11 cellular contexts compared by ENCODE assay signal in genomic region chr15:64224508-64224907, GRCh38.
A peak's percentile ranks its signal among the peaks of the same experiment; 100 is the strongest.
DNase-seq lines count a peak whose midpoint lies in the region; TF ChIP-seq lines count a peak whose summit lies in the region.
"Had no signal": no experiment of that assay in that cellular context is flagged by ENCODE, and none has a peak within 500 bp of the region (broad histone marks: within the 10 kb centered on the region; RNA-seq: fewer than 3 reads in every experiment).

No MANE protein-coding gene starts in this region.

- no peak for TF ChIP-seq RAD21 in SK-N-SH (IDR thresholded peaks at IDR 0.05; ENCODE audit: low read length)

- H3K9me3 ChIP-seq in SK-N-SH (no peaks in the 10 kb centered on the region; the same call in 1 of the 2 replicates), testis (no peaks in the 10 kb centered on the region)

- DNase-seq in NCI-H2196 (lab: John Stamatoyannopoulos, UW; ENCODE audit: unreplicated experiment) (peak; percentile 16), NCI-H2196 treated with DMSO at 0.1 percent for 48 hours (lab: John Stamatoyannopoulos, UW; ENCODE audit: unreplicated experiment) (no peak), SK-N-SH (peak; percentile 28), globus pallidus (ENCODE audit: low spot score) (peak; percentile 11), testis (peak; percentile 52), iPS-NIHi7 (ENCODE audit: extremely low spot score) (no peak), GOT3 (lab: John Stamatoyannopoulos, UW) (no peak)
- no peak for DNase-seq in stimulated activated naive CD4-positive, alpha-beta T cell (lab: John Stamatoyannopoulos, UW)
- DNase-seq: SHP77 treated with DMSO at 0.1 percent for 48 hours; stimulated activated CD4-positive, alpha-beta T cell treated with anti-CD3 and anti-CD28 coated beads, Interleukin-2, amount 100 ng/mL, for 24 hours had no signal

- H3K4me1 ChIP-seq in SK-N-SH (ENCODE audit: control insufficient read depth in 1 of 2, insufficient read depth in 2 of 2, low read depth in 1 of 2, low read length in 1 of 2) (peaks cover 6 to 27% of the 10 kb centered on the region in 2 experiments), testis (no peaks in the 10 kb centered on the region)

- peaks cover 19% of the 10 kb centered on the region for H3F3A ChIP-seq in SK-N-SH (replicated peaks; ENCODE audit: insufficient read depth)

- H3K9ac ChIP-seq in SK-N-SH = no peak overlapping the region

- H3K4me2 ChIP-seq in SK-N-SH = peak overlapping the region; percentile 57; the same call in 1 of the 2 replicates

- POLR2A ChIA-PET in SK-N-SH (lab: Yijun Ruan, JAX) = interaction anchor here (0.6 kb wide), 1 partner anchor 38 kb away, joined by 4 read pairs; no protein-coding TSS in a partner anchor

- no peak for TF ChIP-seq EP300 in SK-N-SH (IDR thresholded peaks at IDR 0.05; ENCODE audit: borderline replicate concordance in 1 of 2, low read depth in 1 of 2, low read length in 1 of 2)

- H2AFZ ChIP-seq in SK-N-SH (ENCODE audit: low read depth) = no peak overlapping the region

- no peaks in the 10 kb centered on the region for H3K9me2 ChIP-seq in SK-N-SH

- no peak for TF ChIP-seq POLR2A in testis (IDR thresholded peaks at IDR 0.05)

- H3K79me2 ChIP-seq in SK-N-SH (ENCODE audit: insufficient read depth) = peaks cover 94% of the 10 kb centered on the region

- WGBS in SK-N-SH (ENCODE audit: low lambda C conversion rate) = 26% methylated on average over 2 of the region's 2 CpGs
- 34% methylated on average over 2 of the region's 2 CpGs for WGBS in testis, 2 donors

- peaks cover 3% of the 10 kb centered on the region; the same call in 1 of the 2 replicates for H4K20me1 ChIP-seq in SK-N-SH (ENCODE audit: insufficient read depth)

- H3K4me3 ChIP-seq in SK-N-SH (ENCODE audit: low read depth in 2 of 2, low read length in 1 of 2) (no peak overlapping the region), testis (no peak overlapping the region)
- H3K4me3 ChIP-seq: tibial nerve had no signal

- no peaks in the 10 kb centered on the region for H3K27me3 ChIP-seq in SK-N-SH (ENCODE audit: insufficient read depth)
- H3K27me3 ChIP-seq in testis = no peaks in the 10 kb centered on the region
- H3K27me3 ChIP-seq: tibial nerve had no signal

- H3K36me3 ChIP-seq in SK-N-SH (replicated peaks in 1 of 2; ENCODE audit: control insufficient read depth in 1 of 2, insufficient read depth in 2 of 2, low read length in 1 of 2) = peaks cover 0 to 9% of the 10 kb centered on the region in 2 experiments
- H3K36me3 ChIP-seq in testis (ENCODE audit: low read depth, missing control alignments) = no peaks in the 10 kb centered on the region

- CTCF ChIA-PET in SK-N-SH (lab: Yijun Ruan, JAX) = no interaction called here

- TF ChIP-seq CTCF in SK-N-SH (IDR thresholded peaks at IDR 0.05) = no peak
- no peak for TF ChIP-seq CTCF in testis (IDR thresholded peaks at IDR 0.05)

- H3K27ac ChIP-seq in SK-N-SH (ENCODE audit: low read depth in 2 of 2, low read length in 1 of 2) = peak overlapping the region; percentile 51 to 74
- no peak overlapping the region for H3K27ac ChIP-seq in testis

- intact Hi-C loops in testis (cut with DNase I; ENCODE audit: low total_unique reads) = no loop called here

TF ChIP-seq in SK-N-SH, 30 proteins besides CTCF, POLR2A, EP300 and RAD21:
- TF ChIP-seq SMC3 (IDR thresholded peaks at IDR 0.05; ENCODE audit: low read depth, low read length) (no peak), FOXJ3 (CRISPR knock-in tag; IDR thresholded peaks at IDR 0.05) (no peak), FOXM1 (IDR thresholded peaks at IDR 0.05; ENCODE audit: low read depth) (no peak), YY1 (IDR thresholded peaks at IDR 0.05; ENCODE audit: low read depth) (no peak), ELF1 (IDR thresholded peaks at IDR 0.05) (no peak), TEAD4 (IDR thresholded peaks at IDR 0.05; ENCODE audit: borderline replicate concordance, insufficient read depth) (no peak), NFIC (IDR thresholded peaks at IDR 0.05; ENCODE audit: borderline replicate concordance) (peak; percentile 68; the same call in 1 of the 2 replicates)
- TF ChIP-seq, protein P1, sequence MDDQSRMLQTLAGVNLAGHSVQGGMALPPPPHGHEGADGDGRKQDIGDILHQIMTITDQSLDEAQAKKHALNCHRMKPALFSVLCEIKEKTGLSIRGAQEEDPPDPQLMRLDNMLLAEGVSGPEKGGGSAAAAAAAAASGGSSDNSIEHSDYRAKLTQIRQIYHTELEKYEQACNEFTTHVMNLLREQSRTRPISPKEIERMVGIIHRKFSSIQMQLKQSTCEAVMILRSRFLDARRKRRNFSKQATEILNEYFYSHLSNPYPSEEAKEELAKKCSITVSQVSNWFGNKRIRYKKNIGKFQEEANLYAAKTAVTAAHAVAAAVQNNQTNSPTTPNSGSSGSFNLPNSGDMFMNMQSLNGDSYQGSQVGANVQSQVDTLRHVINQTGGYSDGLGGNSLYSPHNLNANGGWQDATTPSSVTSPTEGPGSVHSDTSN (IDR thresholded peaks at IDR 0.05) = 0 out of 2 replicates have a peak, but pooled peaks have one; percentile 7

Comparison
In these comparisons a context has a peak if more than half of its experiments do, and no peak if none do; other contexts are left out.
1. DNase-seq: peak in NCI-H2196 (single experiment), SK-N-SH (single experiment), globus pallidus (single experiment) and testis (single experiment); none in NCI-H2196 treated with DMSO at 0.1 percent for 48 hours (single experiment), iPS-NIHi7 (single experiment), stimulated activated naive CD4-positive, alpha-beta T cell (0 of 6) and GOT3 (single experiment).
2. H3K27ac ChIP-seq: peak in SK-N-SH (2 of 2); none in testis (0 of 2).